16 cellular contexts compared by ENCODE assay signal in genomic region chr13:43880930-43881329, GRCh38. TPM values are rescaled to one million over a fixed set of nuclear protein-coding genes. Genes with fewer than 3 reads are reported as not detected.
A peak's percentile ranks its signal among the peaks of the same experiment; 100 is the strongest.
DNase-seq lines count a peak whose midpoint lies in the region; TF ChIP-seq lines count a peak whose summit lies in the region.
"Had no signal": no experiment of that assay in that cellular context is flagged by ENCODE, and none has a peak within 500 bp of the region (broad histone marks: within the 10 kb centered on the region; RNA-seq: fewer than 3 reads in every experiment).

No MANE protein-coding gene starts in this region.

- peaks cover 13% of the 10 kb centered on the region for H3K4me1 Mint-ChIP-seq in neural progenitor cell
- H3K4me1 Mint-ChIP-seq in mesothelial cell of epicardium: peaks cover 28% of the 10 kb centered on the region

- H3K27ac ChIP-seq in cingulate gyrus (ENCODE audit: low read depth, low read length) (peak overlapping the region; percentile 49), neural progenitor cell (no peak overlapping the region), spleen (no peak overlapping the region)
- H3K27ac ChIP-seq: SK-N-MC had no signal

- H3K4me1 ChIP-seq in neural progenitor cell (peaks cover 15% of the 10 kb centered on the region), spleen (peaks cover 14 to 39% (median 29%) of the 10 kb centered on the region in 6 donors)

- TF ChIP-seq CTCF in AG10803 (conservative IDR thresholded peaks at IDR 0.05; ENCODE audit: low read length): no peak
- no peak for TF ChIP-seq CTCF in NB4 (IDR thresholded peaks at IDR 0.05; ENCODE audit: low read depth, low read length)
- TF ChIP-seq CTCF in neural progenitor cell (IDR thresholded peaks at IDR 0.05): no peak
- no peak for TF ChIP-seq CTCF in mesothelial cell of epicardium (IDR thresholded peaks at IDR 0.05; ENCODE audit: unreplicated experiment)
- TF ChIP-seq CTCF in spleen (IDR thresholded peaks at IDR 0.05 in 8 of 11, conservative IDR thresholded peaks at IDR 0.05 in 3 of 11): no peak

- intact Hi-C loops in spleen (cut with DNase I; ENCODE audit: low total_unique reads): no loop called here

- TF ChIP-seq POLR2A in NB4 (IDR thresholded peaks at IDR 0.05; ENCODE audit: extremely low read depth, insufficient read length) (no peak), spleen (IDR thresholded peaks at IDR 0.05) (no peak)

- H3K36me3 ChIP-seq in neural progenitor cell (no peaks in the 10 kb centered on the region), spleen (peaks cover 0 to 8% (median 0%) of the 10 kb centered on the region in 6 donors)

- no peaks in the 10 kb centered on the region for H4K20me1 ChIP-seq in neural progenitor cell (ENCODE audit: low read depth)

- peaks cover 25% of the 10 kb centered on the region for H3K27me3 ChIP-seq in neural progenitor cell
- no peaks in the 10 kb centered on the region for H3K27me3 ChIP-seq in spleen (replicated peaks in 1 of 7)

- no peak overlapping the region for H3K4me3 Mint-ChIP-seq in neural progenitor cell
- H3K4me3 Mint-ChIP-seq in mesothelial cell of epicardium: no peak overlapping the region

- DNase-seq in AG10803 (ENCODE audit: low read depth) (peak; percentile 47), NB4 (ENCODE audit: low read depth) (no peak), midbrain (lab: John Stamatoyannopoulos, UW) (peak; percentile 54), neural progenitor cell (ENCODE audit: low spot score) (no peak), mesothelial cell of epicardium (ENCODE audit: low spot score in 2 of 2, unreplicated experiment in 2 of 2) (no peak), H4 (ENCODE audit: low spot score) (no peak), spleen (no peak)
- DNase-seq: ACHN; activated CD4-positive, alpha-beta T cell treated with anti-CD3 and anti-CD28 coated beads, Interleukin-2, amount 50 U/mL, for 1 hour; activated naive CD8-positive, alpha-beta T cell treated with anti-CD3 and anti-CD28 coated beads, Interleukin-2, amount 10 ng/mL, durations not matched to agents 7 days and 5 days; NCI-H1105 treated with DMSO at 0.1 percent for 48 hours; occipital lobe; stimulated activated naive CD4-positive, alpha-beta T cell treated with Interleukin-2 at 50 U/mL for 16 hours had no signal

- no peaks in the 10 kb centered on the region for H3F3A ChIP-seq in neural progenitor cell (ENCODE audit: low read depth)

- H3K27me3 Mint-ChIP-seq in neural progenitor cell (ENCODE audit: insufficient read depth, low read depth) (peaks cover 9% of the 10 kb centered on the region), mesothelial cell of epicardium (ENCODE audit: low read depth) (peaks cover 18% of the 10 kb centered on the region)
- H3K27me3 Mint-ChIP-seq: IgD-negative memory B cell had no signal

- H3K36me3 Mint-ChIP-seq in neural progenitor cell (no peaks in the 10 kb centered on the region), mesothelial cell of epicardium (no peaks in the 10 kb centered on the region)
- H3K36me3 Mint-ChIP-seq: IgD-negative memory B cell had no signal

- H3K9ac ChIP-seq in neural progenitor cell: no peak overlapping the region

- no peaks in the 10 kb centered on the region for H3K9me3 ChIP-seq in neural progenitor cell (ENCODE audit: low read depth)
- no peaks in the 10 kb centered on the region for H3K9me3 ChIP-seq in spleen

- H3K9me3 Mint-ChIP-seq in neural progenitor cell (no peaks in the 10 kb centered on the region), mesothelial cell of epicardium (no peaks in the 10 kb centered on the region)
- H3K9me3 Mint-ChIP-seq: activated naive CD8-positive, alpha-beta T cell treated with anti-CD3 and anti-CD28 coated beads, Interleukin-2, amount 10 ng/mL, durations not matched to agents 7 days and 5 days; IgD-negative memory B cell had no signal

- no peak overlapping the region for H2AFZ ChIP-seq in neural progenitor cell (replicated peaks)

- H3K4me3 ChIP-seq in AG10803 (ENCODE audit: low read length): no peak overlapping the region
- H3K4me3 ChIP-seq in NB4 (ENCODE audit: low read depth, low read length): peak overlapping the region; percentile 64
- no peak overlapping the region for H3K4me3 ChIP-seq in neural progenitor cell
- H3K4me3 ChIP-seq in spleen: no peak overlapping the region
- H3K4me3 ChIP-seq: SK-N-MC had no signal

- peaks cover 7% of the 10 kb centered on the region for H3K79me2 ChIP-seq in neural progenitor cell (ENCODE audit: low read depth)

- H3K27ac Mint-ChIP-seq in neural progenitor cell (no peak overlapping the region), mesothelial cell of epicardium (no peak overlapping the region)

- no peak overlapping the region for H3K4me2 ChIP-seq in neural progenitor cell

RNA-seq across cellular contexts. Expression of gene LACC1, which starts 1.2 kb away (rescaled TPM):
- total RNA-seq in neural progenitor cell (ENCODE audit: low replicate concordance) (0.84 and 1.7 TPM in 2 replicates), mesothelial cell of epicardium (2.0 to 2.3 TPM (median 2.1 TPM) in 3 replicates), spleen (10 to 100 TPM in 6 of 7 donors, 1 to 10 TPM in 1; 7.9 to 17.6 (median 13.2) TPM)
- 2.1 and 2.8 TPM in 2 replicates for total RNA-seq in H4 (2014; rRNA removed; shearing (Covaris generic))
- polyA plus RNA-seq in spleen: 1 to 10 TPM; 3.0 to 4.3 (median 3.3) TPM

RNA-seq across cellular contexts. Expression of gene CCDC122, which starts 1.4 kb away (rescaled TPM):
- 12.0 and 24.4 TPM in 2 replicates for total RNA-seq in neural progenitor cell (ENCODE audit: low replicate concordance)
- total RNA-seq in mesothelial cell of epicardium: 11.2 to 16.4 TPM (median 11.5 TPM) in 3 replicates
- 0.39 and 1.3 TPM in 2 replicates for total RNA-seq in H4 (2014; rRNA removed; shearing (Covaris generic))
- total RNA-seq in spleen: 10 to 100 TPM in 1 of 7 donors, 1 to 10 TPM in 6; 3.6 to 10.9 (median 7.3) TPM
- 1 to 10 TPM; 3.6 to 8.1 (median 5.5) TPM for polyA plus RNA-seq in spleen

Comparison
In these comparisons a context has a peak if more than half of its experiments do, and no peak if none do; other contexts are left out.
1. DNase-seq: peak in AG10803 (single experiment) and midbrain (single experiment); none in NB4 (single experiment), neural progenitor cell (single experiment), mesothelial cell of epicardium (0 of 2), H4 (single experiment) and spleen (single experiment).